17 cellular contexts compared by ENCODE assay signal in the genomic region with DNA sequence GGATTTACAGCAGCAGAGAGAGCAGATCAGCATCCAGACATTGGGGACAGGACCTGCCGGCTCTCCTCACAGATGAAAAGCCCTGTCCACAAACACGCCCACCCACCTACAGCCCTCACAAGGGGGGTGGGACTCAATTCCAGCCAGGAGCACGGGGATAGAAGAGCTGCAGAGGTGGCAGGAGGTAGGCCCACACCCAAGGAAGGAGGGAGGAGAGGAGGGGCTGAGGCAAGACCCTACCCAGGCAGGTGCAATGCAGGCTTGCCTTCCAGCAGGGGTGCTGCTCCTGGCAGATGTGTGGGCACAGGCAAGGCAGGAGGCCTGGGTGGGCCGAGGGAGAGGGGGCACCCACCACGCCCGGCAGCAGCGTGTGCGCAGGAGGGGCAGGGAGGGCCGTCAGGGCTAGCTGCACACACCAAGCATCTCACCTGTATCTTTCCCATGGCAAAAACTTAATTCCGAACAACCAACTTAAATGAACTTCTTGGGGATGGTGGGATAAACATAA.
DNase-seq lines count a peak whose midpoint lies in the region; ATAC-seq and TF ChIP-seq lines count a peak whose summit lies in the region.
"Had no signal": no experiment of that assay in that cellular context is flagged by ENCODE, and none has a peak within 500 bp of the region (broad histone marks: within the 10 kb centered on the region; RNA-seq: fewer than 3 reads in every experiment).

No MANE protein-coding gene starts in this region.

- no peak overlapping the region for H3K4me3 Mint-ChIP-seq in T-helper 17 cell
- H3K4me3 Mint-ChIP-seq in activated T-helper 1 cell treated with anti-CD3 and anti-CD28 coated beads, Interleukin-12 subunit alpha, Interleukin-12 subunit beta, Interleukin-2, Interleukin-4 antibody, amounts not matched to agents 30 ng/mL and 10 ng/mL and 1 ng/mL, durations not matched to agents 14 hours and 24 hours and 36 hours = no peak overlapping the region
- H3K4me3 Mint-ChIP-seq: activated naive CD8-positive, alpha-beta T cell treated with anti-CD3 and anti-CD28 coated beads for 36 hours; CD8-positive, alpha-beta T cell; stimulated activated naive CD8-positive, alpha-beta T cell treated with anti-CD3 and anti-CD28 coated beads, Interleukin-15, Interleukin-2, amounts not matched to agents 100 ng/mL and 50 ng/mL, for 24 hours had no signal

- H3K79me2 ChIP-seq in neural cell (replicated peaks; ENCODE audit: insufficient read depth, low read length) = no peaks in the 10 kb centered on the region

- H3K9me3 Mint-ChIP-seq in activated T-helper 1 cell treated with anti-CD3 and anti-CD28 coated beads, Interleukin-12 subunit alpha, Interleukin-12 subunit beta, Interleukin-2, Interleukin-4 antibody, amounts not matched to agents 30 ng/mL and 10 ng/mL and 1 ng/mL, durations not matched to agents 14 hours and 24 hours and 36 hours = peaks cover 8% of the 10 kb centered on the region

- H3K9ac ChIP-seq in neural cell (ENCODE audit: low read length) = peak overlapping the region; percentile 56
- H3K9ac ChIP-seq: SK-N-SH had no signal

- WGBS in heart right ventricle, 2 donors = 82 to 88% methylated on average over 10 of the region's 10 CpGs

- H3K4me2 ChIP-seq in neural cell (ENCODE audit: low read length) = no peak overlapping the region
- H3K4me2 ChIP-seq: SK-N-SH had no signal

- H3K27me3 ChIP-seq in heart right ventricle (no peaks in the 10 kb centered on the region), right atrium auricular region (no peaks in the 10 kb centered on the region), neural cell (ENCODE audit: insufficient read depth, low read depth, low read length) (no peaks in the 10 kb centered on the region)
- H3K27me3 ChIP-seq: Peyer's patch had no signal

- H3K27ac ChIP-seq in heart right ventricle (peak overlapping the region in 3 of 10 donors; percentile 17 to 48 (median 28)), right atrium auricular region (no peak overlapping the region), neural cell (ENCODE audit: low read length) (peak overlapping the region; percentile 77)
- H3K27ac ChIP-seq: Peyer's patch had no signal

- no peaks in the 10 kb centered on the region for H3K4me1 Mint-ChIP-seq in T-helper 17 cell
- peaks cover 4% of the 10 kb centered on the region for H3K4me1 Mint-ChIP-seq in activated T-helper 1 cell treated with anti-CD3 and anti-CD28 coated beads, Interleukin-12 subunit alpha, Interleukin-12 subunit beta, Interleukin-2, Interleukin-4 antibody, amounts not matched to agents 30 ng/mL and 10 ng/mL and 1 ng/mL, durations not matched to agents 14 hours and 24 hours and 36 hours (ENCODE audit: low read depth)

- intact Hi-C loops in heart right ventricle (cut with DNase I) = no loop called here
- intact Hi-C loops in activated T-helper 1 cell treated with anti-CD3 and anti-CD28 coated beads, Interleukin-12 subunit alpha, Interleukin-12 subunit beta, Interleukin-2, Interleukin-4 antibody, amounts not matched to agents 30 ng/mL and 10 ng/mL and 1 ng/mL, durations not matched to agents 14 hours and 24 hours and 36 hours (cut with micrococcal nuclease) = no loop called here

- peaks cover 17% of the 10 kb centered on the region for H3K36me3 Mint-ChIP-seq in T-helper 17 cell (ENCODE audit: low read depth)
- peaks cover 36% of the 10 kb centered on the region for H3K36me3 Mint-ChIP-seq in activated T-helper 1 cell treated with anti-CD3 and anti-CD28 coated beads, Interleukin-12 subunit alpha, Interleukin-12 subunit beta, Interleukin-2, Interleukin-4 antibody, amounts not matched to agents 30 ng/mL and 10 ng/mL and 1 ng/mL, durations not matched to agents 14 hours and 24 hours and 36 hours (ENCODE audit: low read depth)

- ATAC-seq in heart right ventricle = peak in 5 of 8 donors; percentile 3 to 16 (median 13)
- no peak for ATAC-seq in T-helper 17 cell
- no peak for ATAC-seq in HG03135 (IDR thresholded peaks at IDR 0.05; ENCODE audit: unreplicated experiment)
- ATAC-seq: CD8-positive, alpha-beta T cell; K562; mucosa of descending colon had no signal

- peak overlapping the region; percentile 32 for H3K27ac Mint-ChIP-seq in T-helper 17 cell
- H3K27ac Mint-ChIP-seq in activated T-helper 1 cell treated with anti-CD3 and anti-CD28 coated beads, Interleukin-12 subunit alpha, Interleukin-12 subunit beta, Interleukin-2, Interleukin-4 antibody, amounts not matched to agents 30 ng/mL and 10 ng/mL and 1 ng/mL, durations not matched to agents 14 hours and 24 hours and 36 hours = no peak overlapping the region
- H3K27ac Mint-ChIP-seq: activated naive CD8-positive, alpha-beta T cell treated with anti-CD3 and anti-CD28 coated beads for 36 hours; CD8-positive, alpha-beta T cell; stimulated activated naive CD8-positive, alpha-beta T cell treated with anti-CD3 and anti-CD28 coated beads, Interleukin-15, Interleukin-2, amounts not matched to agents 100 ng/mL and 50 ng/mL, for 24 hours had no signal

- TF ChIP-seq RAD21 in neural cell (conservative IDR thresholded peaks at IDR 0.05) = no peak

- H3K9me2 ChIP-seq in neural cell (ENCODE audit: insufficient read depth, low read length) = no peaks in the 10 kb centered on the region
- H3K9me2 ChIP-seq: SK-N-SH had no signal

- H3K27me3 Mint-ChIP-seq in T-helper 17 cell = no peaks in the 10 kb centered on the region
- H3K27me3 Mint-ChIP-seq in activated T-helper 1 cell treated with anti-CD3 and anti-CD28 coated beads, Interleukin-12 subunit alpha, Interleukin-12 subunit beta, Interleukin-2, Interleukin-4 antibody, amounts not matched to agents 30 ng/mL and 10 ng/mL and 1 ng/mL, durations not matched to agents 14 hours and 24 hours and 36 hours (ENCODE audit: insufficient read depth) = no peaks in the 10 kb centered on the region
- H3K27me3 Mint-ChIP-seq: activated naive CD8-positive, alpha-beta T cell treated with anti-CD3 and anti-CD28 coated beads for 36 hours; stimulated activated naive CD8-positive, alpha-beta T cell treated with anti-CD3 and anti-CD28 coated beads, Interleukin-15, Interleukin-2, amounts not matched to agents 100 ng/mL and 50 ng/mL, for 24 hours had no signal

- H2AFZ ChIP-seq in neural cell (ENCODE audit: low read depth, low read length) = no peak overlapping the region

- no peak overlapping the region for H3K4me3 ChIP-seq in heart right ventricle
- no peak overlapping the region for H3K4me3 ChIP-seq in right atrium auricular region
- H3K4me3 ChIP-seq in neural cell (ENCODE audit: low read length) = no peak overlapping the region
- H3K4me3 ChIP-seq: K562, mucosa of descending colon, Peyer's patch had no signal

- no peaks in the 10 kb centered on the region for H4K20me1 ChIP-seq in neural cell (ENCODE audit: insufficient read depth)

- H3K36me3 ChIP-seq in heart right ventricle = peaks cover 0 to 78% (median 7%) of the 10 kb centered on the region in 9 donors
- peaks cover 16% of the 10 kb centered on the region for H3K36me3 ChIP-seq in right atrium auricular region
- H3K36me3 ChIP-seq in neural cell (ENCODE audit: insufficient read depth, low read length) = no peaks in the 10 kb centered on the region

- TF ChIP-seq CTCF in heart right ventricle (IDR thresholded peaks at IDR 0.05) = no peak
- TF ChIP-seq CTCF in right atrium auricular region (IDR thresholded peaks at IDR 0.05) = no peak
- TF ChIP-seq CTCF in neural cell (IDR thresholded peaks at IDR 0.05; ENCODE audit: poor library complexity, severe bottlenecking) = no peak

- no peaks in the 10 kb centered on the region for H3F3A ChIP-seq in neural cell (ENCODE audit: insufficient read depth, low read length, poor library complexity, severe bottlenecking)

- peaks cover 0 to 17% (median 0%) of the 10 kb centered on the region in 9 donors for H3K4me1 ChIP-seq in heart right ventricle
- no peaks in the 10 kb centered on the region for H3K4me1 ChIP-seq in right atrium auricular region
- H3K4me1 ChIP-seq: Peyer's patch had no signal

- TF ChIP-seq EP300 in neural cell (conservative IDR thresholded peaks at IDR 0.05; ENCODE audit: poor library complexity, severe bottlenecking) = no peak

- DNase-seq in heart right ventricle (no peak), right atrium auricular region (ENCODE audit: low spot score) (no peak), T-helper 17 cell (peak in 1 of 3 donors; percentile 4), NCI-H524 (lab: John Stamatoyannopoulos, UW) (no peak)
- DNase-seq in activated T-helper 1 cell treated with anti-CD3 and anti-CD28 coated beads, Interleukin-12 subunit alpha, Interleukin-12 subunit beta, Interleukin-2, Interleukin-4 antibody, amounts not matched to agents 30 ng/mL and 10 ng/mL and 1 ng/mL, durations not matched to agents 14 hours and 24 hours and 36 hours (ENCODE audit: low spot score) = no peak
- no peak for DNase-seq in activated CD4-positive, alpha-beta T cell treated with anti-CD3 and anti-CD28 coated beads, Interleukin-2, amount 50 U/mL, for 1 hour
- DNase-seq: activated CD4-positive, alpha-beta T cell treated with anti-CD3 and anti-CD28 coated beads for 4 hours; activated naive CD8-positive, alpha-beta T cell treated with anti-CD3 and anti-CD28 coated beads for 36 hours; CD8-positive, alpha-beta T cell; dermis blood vessel endothelial cell; SK-N-SH had no signal

- H3K9me3 ChIP-seq in heart right ventricle (peaks cover 0 to 11% (median 0%) of the 10 kb centered on the region in 11 donors), right atrium auricular region (no peaks in the 10 kb centered on the region), T-helper 17 cell (ENCODE audit: control insufficient read depth, low read length, poor library complexity, severe bottlenecking) (no peaks in the 10 kb centered on the region), neural cell (ENCODE audit: low read length) (peaks cover 8% of the 10 kb centered on the region)
- H3K9me3 ChIP-seq: mucosa of descending colon, Peyer's patch, SK-N-SH had no signal

TF ChIP-seq in neural cell, 6 proteins besides CTCF, POLR2A, EP300 and RAD21 (continues in another document):
- no peak for TF ChIP-seq MXI1 (conservative IDR thresholded peaks at IDR 0.05; ENCODE audit: poor library complexity, severe bottlenecking)
- no peak for TF ChIP-seq SMC3 (conservative IDR thresholded peaks at IDR 0.05; ENCODE audit: poor library complexity)
- TF ChIP-seq EZH2 (IDR thresholded peaks at IDR 0.05; ENCODE audit: borderline replicate concordance, insufficient read depth, low read length, poor library complexity, severe bottlenecking) = no peak
- TF ChIP-seq POLR2AphosphoS5 (IDR thresholded peaks at IDR 0.05) = no peak
- TF ChIP-seq TAF1 (IDR thresholded peaks at IDR 0.05; ENCODE audit: low read depth) = no peak

Comparison
In these comparisons a context has a peak if more than half of its experiments do, and no peak if none do; other contexts are left out.
1. ATAC-seq: peak in heart right ventricle (5 of 8); none in T-helper 17 cell (single experiment) and HG03135 (single experiment).